In the genomic region with DNA sequence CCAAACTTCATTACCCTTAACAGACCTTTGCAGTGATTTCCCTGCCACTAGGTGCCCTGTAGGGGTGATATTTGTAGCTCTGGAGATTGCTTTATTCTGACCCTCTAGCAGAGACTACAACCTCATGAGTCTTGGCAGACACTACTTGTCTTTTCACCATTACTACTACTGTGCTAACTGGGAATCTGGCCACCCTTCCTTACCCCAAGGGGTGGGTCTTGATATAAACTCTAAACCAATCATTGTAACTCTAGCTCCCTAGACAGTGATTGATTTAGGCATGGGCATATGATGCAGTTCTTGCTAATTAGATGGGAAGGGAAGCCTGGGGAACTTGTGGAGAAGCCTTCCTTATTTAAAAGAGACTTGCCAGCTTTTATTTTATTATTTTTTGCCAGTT, we compare ENCODE assay signal across 14 cellular contexts. TPM values are rescaled to one million over a fixed set of nuclear protein-coding genes. Genes with fewer than 3 reads are reported as not detected.
A peak's percentile ranks its signal among the peaks of the same experiment; 100 is the strongest.
DNase-seq lines count a peak whose midpoint lies in the region; ATAC-seq and TF ChIP-seq lines count a peak whose summit lies in the region.
"Had no signal": no experiment of that assay in that cellular context is flagged by ENCODE, and none has a peak within 500 bp of the region (broad histone marks: within the 10 kb centered on the region; RNA-seq: fewer than 3 reads in every experiment).

No MANE protein-coding gene starts in this region.

- DNase-seq in AG08395 (ENCODE audit: low spot score) (peak; percentile 8), Caki2 (ENCODE audit: low read depth) (peak; percentile 34), activated B cell treated with CpG ODN at 0.5 μM for 24 hours (no peak), left ventricle myocardium superior (no peak), NOMO-1 treated with dmso at 0.1 percent for 144 hours (lab: John Stamatoyannopoulos, UW; ENCODE audit: unreplicated experiment) (no peak), GM20000 (ENCODE audit: low spot score) (no peak)
- no peak for DNase-seq in stimulated activated CD4-positive, alpha-beta T cell treated with anti-CD3 and anti-CD28 coated beads, Interleukin-12 subunit alpha, Interleukin-12 subunit beta, amount 100 ng/mL, for 4 hours
- DNase-seq: adrenal gland; COR-L47; effector CD4-positive, alpha-beta T cell; hippocampal formation; NCI-H1092 treated with DMSO at 0.1 percent for 48 hours; stimulated activated CD4-positive, alpha-beta T cell treated with anti-CD3 and anti-CD28 coated beads, Interleukin-4, amount 100 ng/mL, for 24 hours had no signal

- POLR2A ChIA-PET in activated B cell treated with CpG ODN at 0.5 μM for 24 hours (lab: Charles Lee) = interaction anchor here (1.4 to 3.0 kb wide), 6 partner anchors 8 to 224 kb away, joined by 7 to 14 read pairs (median 8); a partner anchor contains a TSS

- H3K4me1 Mint-ChIP-seq in activated B cell treated with CpG ODN at 0.5 μM for 24 hours = peaks cover 61% of the 10 kb centered on the region

- no peaks in the 10 kb centered on the region for H3K9me3 Mint-ChIP-seq in activated B cell treated with CpG ODN at 0.5 μM for 24 hours

- no peak for ATAC-seq in activated B cell treated with CpG ODN at 0.5 μM for 24 hours (ENCODE audit: low read depth)
- ATAC-seq in left ventricle myocardium superior = peak; percentile 43
- no peak for ATAC-seq in HG03196 (IDR thresholded peaks at IDR 0.05; ENCODE audit: unreplicated experiment)

- H3K27ac Mint-ChIP-seq in activated B cell treated with CpG ODN at 0.5 μM for 24 hours = peak overlapping the region; percentile 73

- TF ChIP-seq CTCF in activated B cell treated with CpG ODN at 0.5 μM for 24 hours (IDR thresholded peaks at IDR 0.05) = no peak
- TF ChIP-seq CTCF in GM20000 (IDR thresholded peaks at IDR 0.05; ENCODE audit: extremely low read depth, missing control alignments) = no peak

- peaks cover 29% of the 10 kb centered on the region for H3K36me3 Mint-ChIP-seq in activated B cell treated with CpG ODN at 0.5 μM for 24 hours (ENCODE audit: low read depth)

- intact Hi-C loops in activated B cell treated with CpG ODN at 0.5 μM for 24 hours (cut with micrococcal nuclease) (loop anchor here (1.0 kb wide), 1 partner anchor 11 kb away; no protein-coding TSS in a partner anchor), left ventricle myocardium superior (cut with micrococcal nuclease) (no loop called here)

- CTCF ChIA-PET in activated B cell treated with CpG ODN at 0.5 μM for 24 hours (lab: Charles Lee) = interaction anchor here (0.6 to 1.5 kb wide), 6 partner anchors 10 to 302 kb away, joined by 3 to 7 read pairs (median 4); a partner anchor contains a TSS

- in situ Hi-C loops in Caki2 (cut with HindIII; ENCODE audit: low pct_unique_long_range_greater_than_20kb, low sequenced_read_pairs) = no loop called here

- peak overlapping the region; percentile 70 for H3K4me3 Mint-ChIP-seq in activated B cell treated with CpG ODN at 0.5 μM for 24 hours

- H3K27me3 Mint-ChIP-seq in activated B cell treated with CpG ODN at 0.5 μM for 24 hours = no peaks in the 10 kb centered on the region

RNA-seq across cellular contexts. Expression of a gene that starts 3.9 kb away (rescaled TPM):
- 24.9 and 26.6 TPM in 2 replicates for total RNA-seq in Caki2 (2014; rRNA removed; shearing (Covaris generic); ENCODE audit: low replicate concordance)
- total RNA-seq in activated B cell treated with CpG ODN at 0.5 μM for 24 hours = 58.7 and 60.3 TPM in 2 replicates
- total RNA-seq in left ventricle myocardium superior = 78.6 TPM

RNA-seq across cellular contexts. Expression of a gene that starts 39.0 kb away (rescaled TPM):
- total RNA-seq in Caki2 (2014; rRNA removed; shearing (Covaris generic); ENCODE audit: low replicate concordance) = 7.0 and 8.0 TPM in 2 replicates
- 23.1 and 23.8 TPM in 2 replicates for total RNA-seq in activated B cell treated with CpG ODN at 0.5 μM for 24 hours
- total RNA-seq in left ventricle myocardium superior = 5.6 TPM

Comparison
In these comparisons a context has a peak if more than half of its experiments do, and no peak if none do; other contexts are left out.
1. DNase-seq: peak in AG08395 (single experiment) and Caki2 (single experiment); none in activated B cell treated with CpG ODN at 0.5 μM for 24 hours (single experiment), left ventricle myocardium superior (single experiment), NOMO-1 treated with dmso at 0.1 percent for 144 hours (single experiment), stimulated activated CD4-positive, alpha-beta T cell treated with anti-CD3 and anti-CD28 coated beads, Interleukin-12 subunit alpha, Interleukin-12 subunit beta, amount 100 ng/mL, for 4 hours (single experiment) and GM20000 (single experiment).